8 cellular contexts compared by ENCODE assay signal in genomic region chrX:41085883-41086626, GRCh38. TPM values are rescaled to one million over a fixed set of nuclear protein-coding genes. Genes with fewer than 3 reads are reported as not detected.
DNase-seq lines count a peak whose midpoint lies in the region; ATAC-seq, FAIRE-seq and TF ChIP-seq lines count a peak whose summit lies in the region.

No MANE protein-coding gene starts in this region.

- H2BK15ac ChIP-seq in mesendoderm (replicated peaks; ENCODE audit: low read depth), result no peak overlapping the region

- H3K4me3 ChIP-seq in effector memory CD4-positive, alpha-beta T cell (ENCODE audit: insufficient read depth, low read depth, low read length, poor library complexity, severe bottlenecking), result peak overlapping the region; percentile 76
- H3K4me3 ChIP-seq in mesendoderm (ENCODE audit: low read length), result peak overlapping the region; percentile 80

- intact Hi-C loops in activated CD8-positive, alpha-beta T cell treated with anti-CD3 and anti-CD28 coated beads for 36 hours (cut with micrococcal nuclease), result loop anchor here (2.0 kb wide), 1 partner anchor 31 kb away; no protein-coding TSS in a partner anchor

- POLR2A ChIA-PET in activated CD8-positive, alpha-beta T cell treated with anti-CD3 and anti-CD28 coated beads for 36 hours (lab: Charles Lee), result interaction anchor here (0.6 to 2.2 kb wide), 4 partner anchors 18 to 31 kb away, joined by 4 to 14 read pairs (median 5); no protein-coding TSS in a partner anchor

- no peak overlapping the region for H3K4me2 ChIP-seq in mesendoderm (ENCODE audit: low read length)

- H3K27me3 ChIP-seq in effector memory CD4-positive, alpha-beta T cell (replicated peaks; ENCODE audit: control insufficient read depth, insufficient read depth, low read length, poor library complexity, severe bottlenecking), result no peaks in the 10 kb centered on the region
- no peaks in the 10 kb centered on the region for H3K27me3 ChIP-seq in mesendoderm (ENCODE audit: insufficient read depth, low read length, poor library complexity)

- H3K4me1 ChIP-seq in effector memory CD4-positive, alpha-beta T cell (ENCODE audit: control insufficient read depth, insufficient read depth, low read length, poor library complexity, severe bottlenecking), result peaks cover 8% of the 10 kb centered on the region
- no peaks in the 10 kb centered on the region for H3K4me1 ChIP-seq in mesendoderm (ENCODE audit: control insufficient read depth, low read depth, low read length)

- peak overlapping the region; percentile 88 for H3K4me3 Mint-ChIP-seq in activated CD8-positive, alpha-beta T cell treated with anti-CD3 and anti-CD28 coated beads for 36 hours

- no peak overlapping the region for H4K8ac ChIP-seq in mesendoderm (ENCODE audit: low read depth, low read length)

- no peak overlapping the region for H2AK5ac ChIP-seq in mesendoderm (ENCODE audit: low read length)

- H3K23ac ChIP-seq in mesendoderm (ENCODE audit: low read length), result no peak overlapping the region

- peaks cover 26% of the 10 kb centered on the region for H3K4me1 Mint-ChIP-seq in activated CD8-positive, alpha-beta T cell treated with anti-CD3 and anti-CD28 coated beads for 36 hours (ENCODE audit: low read depth)

- no peak for TF ChIP-seq CTCF in activated CD8-positive, alpha-beta T cell treated with anti-CD3 and anti-CD28 coated beads for 36 hours (IDR thresholded peaks at IDR 0.05)

- H3K4ac ChIP-seq in mesendoderm (ENCODE audit: low read depth, low read length), result peak overlapping the region; percentile 89

- H3K36me3 ChIP-seq in effector memory CD4-positive, alpha-beta T cell (ENCODE audit: control insufficient read depth, insufficient read depth, low read length), result no peaks in the 10 kb centered on the region
- no peaks in the 10 kb centered on the region for H3K36me3 ChIP-seq in mesendoderm (ENCODE audit: control insufficient read depth, insufficient read depth, low read length)

- H2BK120ac ChIP-seq in mesendoderm (ENCODE audit: low read depth, low read length), result no peak overlapping the region

- DNase-seq in DMS 273 treated with DMSO at 0.1 percent for 48 hours (lab: John Stamatoyannopoulos, UW) (peak; percentile 47), NCI-H1092 treated with DMSO at 0.1 percent for 48 hours (lab: John Stamatoyannopoulos, UW) (peak; percentile 43), mesendoderm (peak; percentile 77), H54 (ENCODE audit: insufficient read length, low spot score) (no peak)
- peak; percentile 54 for DNase-seq in activated CD8-positive, alpha-beta T cell treated with anti-CD3 and anti-CD28 coated beads for 36 hours
- peak; percentile 11 to 43 (median 31) for DNase-seq in effector memory CD4-positive, alpha-beta T cell
- DNase-seq in stimulated activated CD8-positive, alpha-beta memory T cell treated with anti-CD3 and anti-CD28 coated beads, Interleukin-15, amount 100 ng/mL, for 48 hours (ENCODE audit: low read depth in 2 of 2), result peak; percentile 14 to 24

- CTCF ChIA-PET in activated CD8-positive, alpha-beta T cell treated with anti-CD3 and anti-CD28 coated beads for 36 hours (lab: Charles Lee), result interaction anchor here (0.9 to 2.4 kb wide), 5 partner anchors 12 to 434 kb away, joined by 3 to 10 read pairs (median 4); no protein-coding TSS in a partner anchor

- H2BK5ac ChIP-seq in mesendoderm (ENCODE audit: low read length), result no peak overlapping the region

- no peak for TF ChIP-seq POLR2A in H54 (IDR thresholded peaks at IDR 0.05; ENCODE audit: low read depth, low read length)

- no peak overlapping the region for H4K5ac ChIP-seq in mesendoderm (ENCODE audit: low read length)

- peak overlapping the region; percentile 97 for H3K27ac ChIP-seq in effector memory CD4-positive, alpha-beta T cell (ENCODE audit: insufficient read depth, low read length, poor library complexity, severe bottlenecking)
- peak overlapping the region; percentile 83 for H3K27ac ChIP-seq in mesendoderm (ENCODE audit: low read depth, low read length)

- H3K79me2 ChIP-seq in mesendoderm (ENCODE audit: control insufficient read depth, insufficient read depth, low read length), result peaks cover 49% of the 10 kb centered on the region

- H3K36me3 Mint-ChIP-seq in activated CD8-positive, alpha-beta T cell treated with anti-CD3 and anti-CD28 coated beads for 36 hours (ENCODE audit: low read depth), result peaks cover 20% of the 10 kb centered on the region

- no CpG with 5 or more reads among the region's 71 CpGs for WGBS in mesendoderm (ENCODE audit: extremely low coverage, insufficient coverage, low lambda C conversion rate)

- peak overlapping the region; percentile 95 for H3K56ac ChIP-seq in mesendoderm (ENCODE audit: low read length)

- FAIRE-seq in H54 (lab: Jason Lieb, UNC), result no peak

- no peaks in the 10 kb centered on the region for H3K9me3 ChIP-seq in effector memory CD4-positive, alpha-beta T cell (ENCODE audit: control insufficient read depth, low read length)

- peak overlapping the region; percentile 91 for H3K9ac ChIP-seq in mesendoderm (ENCODE audit: low read length)

- H3K18ac ChIP-seq in mesendoderm (ENCODE audit: low read length), result peak overlapping the region; percentile 93

- peak overlapping the region; percentile 100 for H3K27ac Mint-ChIP-seq in activated CD8-positive, alpha-beta T cell treated with anti-CD3 and anti-CD28 coated beads for 36 hours

- ATAC-seq in GM21619 (IDR thresholded peaks at IDR 0.05; ENCODE audit: unreplicated experiment), result peak; percentile 13
- peak; percentile 3 for ATAC-seq in activated CD8-positive, alpha-beta T cell treated with anti-CD3 and anti-CD28 coated beads for 36 hours

- H3K79me1 ChIP-seq in mesendoderm (ENCODE audit: low read length), result no peaks in the 10 kb centered on the region

- no peaks in the 10 kb centered on the region for H3K9me3 Mint-ChIP-seq in activated CD8-positive, alpha-beta T cell treated with anti-CD3 and anti-CD28 coated beads for 36 hours

- no peaks in the 10 kb centered on the region for H3K27me3 Mint-ChIP-seq in activated CD8-positive, alpha-beta T cell treated with anti-CD3 and anti-CD28 coated beads for 36 hours

RNA-seq across cellular contexts. Expression of gene USP9X, which starts 0.8 kb away (rescaled TPM):
- 10 to 100 TPM; 58.7 to 60.5 TPM for total RNA-seq in activated CD8-positive, alpha-beta T cell treated with anti-CD3 and anti-CD28 coated beads for 36 hours
- 22.1 TPM for polyA plus RNA-seq in mesendoderm (2013, experiment 1 of 2)
- polyA plus RNA-seq in mesendoderm (2013, experiment 2 of 2), result 21.0 TPM
